Comparison of ENCODE assay signal across 1 cellular context in genomic region chr17:76202516-76202915, GRCh38.
TF ChIP-seq lines count a peak whose summit lies in the region.

No MANE protein-coding gene starts in this region.

TF ChIP-seq in GM23338, 12 proteins besides CTCF, POLR2A, EP300 and RAD21 (continued from another document):
- TF ChIP-seq REST (IDR thresholded peaks at IDR 0.05; ENCODE audit: unreplicated experiment) = no peak
TF ChIP-seq in GM23338: peak in this region for 0.
